In the genomic region with DNA sequence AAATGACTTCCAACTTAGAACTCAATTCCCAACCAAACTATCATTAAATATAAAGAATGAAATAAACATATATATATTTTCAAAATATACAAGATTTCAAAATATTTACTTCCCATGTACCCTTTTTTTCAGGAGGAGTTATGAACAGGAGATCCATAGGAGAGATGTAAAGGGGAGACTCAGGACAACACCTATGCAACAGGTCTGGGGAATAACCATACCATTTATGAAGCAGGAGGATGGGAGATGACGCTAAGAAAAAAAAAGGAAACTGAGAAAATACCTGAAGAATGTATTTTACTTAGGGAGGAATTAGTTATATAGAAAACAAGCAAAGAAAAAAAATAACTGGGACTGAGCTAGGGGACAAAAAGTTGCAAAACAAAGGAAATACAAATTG, we compare ENCODE assay signal across 25 cellular contexts. TPM values are rescaled to one million over a fixed set of nuclear protein-coding genes. Genes with fewer than 3 reads are reported as not detected.
A peak's percentile ranks its signal among the peaks of the same experiment; 100 is the strongest.
DNase-seq lines count a peak whose midpoint lies in the region; ATAC-seq lines count a peak whose summit lies in the region.
"Had no signal": no experiment of that assay in that cellular context is flagged by ENCODE, and none has a peak within 500 bp of the region (broad histone marks: within the 10 kb centered on the region; RNA-seq: fewer than 3 reads in every experiment).

No MANE protein-coding gene starts in this region.

- peaks cover 60% of the 10 kb centered on the region for H3K36me3 Mint-ChIP-seq in CD4-positive, CD25-positive, alpha-beta regulatory T cell
- peaks cover 11 to 79% (median 31%) of the 10 kb centered on the region in 3 donors for H3K36me3 Mint-ChIP-seq in CD8-positive, alpha-beta memory T cell
- peaks cover 47% of the 10 kb centered on the region for H3K36me3 Mint-ChIP-seq in central memory CD8-positive, alpha-beta T cell (ENCODE audit: insufficient read depth)
- H3K36me3 Mint-ChIP-seq in naive thymus-derived CD8-positive, alpha-beta T cell = peaks cover 23 to 85% (median 48%) of the 10 kb centered on the region in 3 donors
- peaks cover 36% of the 10 kb centered on the region for H3K36me3 Mint-ChIP-seq in natural killer cell treated with Interleukin-12 subunit alpha and Interleukin-12 subunit beta and Interleukin-15 and Interleukin-18, amount 100 ng/mL, for 72 hours

- CTCF ChIA-PET in CD8-positive, alpha-beta memory T cell (lab: Charles Lee) = no interaction called here

- H3K9me3 ChIP-seq in CD4-positive, CD25-positive, alpha-beta regulatory T cell (ENCODE audit: control insufficient read depth in 2 of 2, low read length in 2 of 2) = no peaks in the 10 kb centered on the region
- no peaks in the 10 kb centered on the region for H3K9me3 ChIP-seq in CD8-positive, alpha-beta memory T cell (ENCODE audit: low read length)
- H3K9me3 ChIP-seq: A549; BE2C; BLaER1 treated with 17β-estradiol and CSF1 and Interleukin-3, amounts not matched to agents 10 nM and 100 nM had no signal

- H3K4me3 ChIP-seq in CD4-positive, CD25-positive, alpha-beta regulatory T cell (ENCODE audit: low read depth, low read length) = no peak overlapping the region
- H3K4me3 ChIP-seq in CD8-positive, alpha-beta memory T cell (ENCODE audit: low read length) = no peak overlapping the region
- H3K4me3 ChIP-seq: A549; BLaER1 treated with 17β-estradiol and CSF1 and Interleukin-3, amounts not matched to agents 10 nM and 100 nM; GM12878; GM23248 had no signal

- POLR2A ChIA-PET in CD8-positive, alpha-beta memory T cell (lab: Charles Lee) = no interaction called here
- POLR2A ChIA-PET in naive thymus-derived CD8-positive, alpha-beta T cell (lab: Charles Lee) = interaction anchor here (0.6 kb wide), 1 partner anchor 1389 kb away, joined by 3 read pairs; no protein-coding TSS in a partner anchor

- no peak for ATAC-seq in CD4-positive, CD25-positive, alpha-beta regulatory T cell (ENCODE audit: low read depth in 2 of 2)
- ATAC-seq in central memory CD8-positive, alpha-beta T cell (replicated peaks; ENCODE audit: extremely low read depth, poor library complexity, severe bottlenecking) = no peak
- ATAC-seq in naive thymus-derived CD8-positive, alpha-beta T cell = no peak
- ATAC-seq in natural killer cell treated with Interleukin-12 subunit alpha and Interleukin-12 subunit beta and Interleukin-15 and Interleukin-18, amount 100 ng/mL, for 72 hours = no peak
- ATAC-seq in HG03571 (IDR thresholded peaks at IDR 0.05; ENCODE audit: unreplicated experiment) = no peak
- ATAC-seq: A549; CD8-positive, alpha-beta T cell; GM12878; HCT116 had no signal

- no peak overlapping the region for H3K27ac ChIP-seq in CD4-positive, CD25-positive, alpha-beta regulatory T cell (ENCODE audit: insufficient read depth, low read length, poor library complexity, severe bottlenecking)
- no peak overlapping the region for H3K27ac ChIP-seq in CD8-positive, alpha-beta memory T cell (ENCODE audit: low read depth, low read length)
- H3K27ac ChIP-seq: A549; BLaER1 treated with 17β-estradiol and CSF1 and Interleukin-3, amounts not matched to agents 10 nM and 100 nM; GM23248 had no signal

- H3K27me3 Mint-ChIP-seq in CD4-positive, CD25-positive, alpha-beta regulatory T cell = no peaks in the 10 kb centered on the region
- no peaks in the 10 kb centered on the region for H3K27me3 Mint-ChIP-seq in CD8-positive, alpha-beta memory T cell
- no peaks in the 10 kb centered on the region for H3K27me3 Mint-ChIP-seq in central memory CD8-positive, alpha-beta T cell
- H3K27me3 Mint-ChIP-seq in naive thymus-derived CD8-positive, alpha-beta T cell = no peaks in the 10 kb centered on the region
- H3K27me3 Mint-ChIP-seq in natural killer cell treated with Interleukin-12 subunit alpha and Interleukin-12 subunit beta and Interleukin-15 and Interleukin-18, amount 100 ng/mL, for 72 hours = no peaks in the 10 kb centered on the region

- H3K9me3 Mint-ChIP-seq in CD4-positive, CD25-positive, alpha-beta regulatory T cell = peaks cover 0 to 1% (median 0%) of the 10 kb centered on the region in 7 donors
- H3K9me3 Mint-ChIP-seq in CD8-positive, alpha-beta memory T cell = no peaks in the 10 kb centered on the region
- no peaks in the 10 kb centered on the region for H3K9me3 Mint-ChIP-seq in central memory CD8-positive, alpha-beta T cell
- H3K9me3 Mint-ChIP-seq in naive thymus-derived CD8-positive, alpha-beta T cell = no peaks in the 10 kb centered on the region
- H3K9me3 Mint-ChIP-seq in natural killer cell treated with Interleukin-12 subunit alpha and Interleukin-12 subunit beta and Interleukin-15 and Interleukin-18, amount 100 ng/mL, for 72 hours = no peaks in the 10 kb centered on the region
- H3K9me3 Mint-ChIP-seq: CD14-positive monocyte; CD8-positive, alpha-beta T cell; H9; HFFc6 had no signal

- H3K27ac Mint-ChIP-seq in CD4-positive, CD25-positive, alpha-beta regulatory T cell = peak overlapping the region in 2 of 3 donors; percentile 9 to 34
- H3K27ac Mint-ChIP-seq in CD8-positive, alpha-beta memory T cell = peak overlapping the region in 6 of 8 donors; percentile 5 to 74 (median 53)
- peak overlapping the region; percentile 17 for H3K27ac Mint-ChIP-seq in central memory CD8-positive, alpha-beta T cell (ENCODE audit: low read depth)
- H3K27ac Mint-ChIP-seq in naive thymus-derived CD8-positive, alpha-beta T cell = peak overlapping the region in 7 of 10 donors; percentile 3 to 85 (median 56)
- no peak overlapping the region for H3K27ac Mint-ChIP-seq in natural killer cell treated with Interleukin-12 subunit alpha and Interleukin-12 subunit beta and Interleukin-15 and Interleukin-18, amount 100 ng/mL, for 72 hours
- H3K27ac Mint-ChIP-seq: H9, HFFc6 had no signal

- H3K36me3 ChIP-seq in CD4-positive, CD25-positive, alpha-beta regulatory T cell (ENCODE audit: control insufficient read depth, insufficient read depth, low read length) = peaks cover 44% of the 10 kb centered on the region
- peaks cover 33% of the 10 kb centered on the region for H3K36me3 ChIP-seq in CD8-positive, alpha-beta memory T cell (ENCODE audit: insufficient read depth, low read length)

- peaks cover 22 to 62% (median 43%) of the 10 kb centered on the region in 4 donors for H3K4me1 Mint-ChIP-seq in CD4-positive, CD25-positive, alpha-beta regulatory T cell
- peaks cover 30 to 42% (median 35%) of the 10 kb centered on the region in 3 donors for H3K4me1 Mint-ChIP-seq in CD8-positive, alpha-beta memory T cell
- peaks cover 42% of the 10 kb centered on the region for H3K4me1 Mint-ChIP-seq in central memory CD8-positive, alpha-beta T cell
- peaks cover 10 to 40% (median 38%) of the 10 kb centered on the region in 4 donors for H3K4me1 Mint-ChIP-seq in naive thymus-derived CD8-positive, alpha-beta T cell
- H3K4me1 Mint-ChIP-seq in natural killer cell treated with Interleukin-12 subunit alpha and Interleukin-12 subunit beta and Interleukin-15 and Interleukin-18, amount 100 ng/mL, for 72 hours (ENCODE audit: low read depth in 2 of 2) = peaks cover 11 to 18% of the 10 kb centered on the region in 2 donors
- H3K4me1 Mint-ChIP-seq: CD14-positive monocyte had no signal

- DNase-seq in CD4-positive, CD25-positive, alpha-beta regulatory T cell = no peak
- DNase-seq in CD8-positive, alpha-beta memory T cell = no peak
- DNase-seq in central memory CD8-positive, alpha-beta T cell (ENCODE audit: low spot score in 2 of 2) = no peak
- no peak for DNase-seq in naive thymus-derived CD8-positive, alpha-beta T cell
- DNase-seq in central memory CD4-positive, alpha-beta T cell = no peak
- no peak for DNase-seq in NCI-H2029 (lab: John Stamatoyannopoulos, UW)
- DNase-seq in natural killer cell treated with Interleukin-12 subunit alpha and Interleukin-12 subunit beta and Interleukin-15 and Interleukin-18, amount 100 ng/mL, for 72 hours (ENCODE audit: low spot score) = no peak
- DNase-seq: 8988T; ACHN; AML-193; BE2C; CD8-positive, alpha-beta T cell; DMS 273 treated with DMSO at 0.1 percent for 48 hours; DMS79; EL; GDM1; GM23248; H9; HFFc6 had no signal

- H3K4me1 ChIP-seq in CD4-positive, CD25-positive, alpha-beta regulatory T cell (ENCODE audit: control insufficient read depth, insufficient read depth, low read length, poor library complexity, severe bottlenecking) = peaks cover 19% of the 10 kb centered on the region
- H3K4me1 ChIP-seq in CD8-positive, alpha-beta memory T cell (ENCODE audit: insufficient read depth, low read length) = peaks cover 17% of the 10 kb centered on the region
- H3K4me1 ChIP-seq: A549 had no signal

- H3K4me3 Mint-ChIP-seq in CD4-positive, CD25-positive, alpha-beta regulatory T cell = no peak overlapping the region
- H3K4me3 Mint-ChIP-seq in CD8-positive, alpha-beta memory T cell = peak overlapping the region in 1 of 7 donors; percentile 20
- H3K4me3 Mint-ChIP-seq in central memory CD8-positive, alpha-beta T cell = no peak overlapping the region
- no peak overlapping the region for H3K4me3 Mint-ChIP-seq in naive thymus-derived CD8-positive, alpha-beta T cell
- no peak overlapping the region for H3K4me3 Mint-ChIP-seq in natural killer cell treated with Interleukin-12 subunit alpha and Interleukin-12 subunit beta and Interleukin-15 and Interleukin-18, amount 100 ng/mL, for 72 hours
- H3K4me3 Mint-ChIP-seq: CD14-positive monocyte; CD8-positive, alpha-beta T cell; H9; HFFc6 had no signal

- no peaks in the 10 kb centered on the region for H3K27me3 ChIP-seq in CD4-positive, CD25-positive, alpha-beta regulatory T cell (ENCODE audit: control insufficient read depth, insufficient read depth, low read length)
- no peaks in the 10 kb centered on the region for H3K27me3 ChIP-seq in CD8-positive, alpha-beta memory T cell (ENCODE audit: insufficient read depth, low read length, poor library complexity, severe bottlenecking)
- H3K27me3 ChIP-seq: BE2C; BLaER1 treated with 17β-estradiol and CSF1 and Interleukin-3, amounts not matched to agents 10 nM and 100 nM had no signal

RNA-seq across cellular contexts. Expression of gene INTS14, which starts 23.8 kb away (rescaled TPM):
- 22.7 TPM for total RNA-seq in CD4-positive, CD25-positive, alpha-beta regulatory T cell
- polyA plus RNA-seq in CD4-positive, CD25-positive, alpha-beta regulatory T cell = 10 to 100 TPM; 28.2 to 40.6 (median 33.2) TPM
- 10 to 100 TPM; 62.0 to 64.7 TPM for total RNA-seq in CD8-positive, alpha-beta memory T cell
- polyA plus RNA-seq in CD8-positive, alpha-beta memory T cell = 29.9 TPM
- total RNA-seq in naive thymus-derived CD8-positive, alpha-beta T cell = 10 to 100 TPM; 48.8 to 53.2 TPM
- 10 to 100 TPM; 20.4 to 30.3 (median 24.0) TPM for polyA plus RNA-seq in naive thymus-derived CD8-positive, alpha-beta T cell
- total RNA-seq in natural killer cell treated with Interleukin-12 subunit alpha and Interleukin-12 subunit beta and Interleukin-15 and Interleukin-18, amount 100 ng/mL, for 72 hours = 10 to 100 TPM; 51.1 to 51.3 TPM

RNA-seq across cellular contexts. Expression of gene SLC24A1, which starts 34.6 kb away (rescaled TPM):
- total RNA-seq in CD4-positive, CD25-positive, alpha-beta regulatory T cell = 5.2 TPM
- polyA plus RNA-seq in CD4-positive, CD25-positive, alpha-beta regulatory T cell = 1 to 10 TPM; 1.5 to 3.8 (median 2.0) TPM
- total RNA-seq in CD8-positive, alpha-beta memory T cell = 1 to 10 TPM; 4.2 to 4.3 TPM
- polyA plus RNA-seq in CD8-positive, alpha-beta memory T cell = 3.8 TPM
- 1 to 10 TPM; 5.0 to 6.6 TPM for total RNA-seq in naive thymus-derived CD8-positive, alpha-beta T cell
- 1 to 10 TPM in 2 of 3 donors, under 1 TPM in 1; 0.93 to 2.4 (median 1.7) TPM for polyA plus RNA-seq in naive thymus-derived CD8-positive, alpha-beta T cell
- 1 to 10 TPM; 2.9 to 6.6 TPM for total RNA-seq in natural killer cell treated with Interleukin-12 subunit alpha and Interleukin-12 subunit beta and Interleukin-15 and Interleukin-18, amount 100 ng/mL, for 72 hours

RNA-seq across cellular contexts. Expression of gene HACD3, which starts 56.8 kb away (rescaled TPM):
- 16.5 TPM for total RNA-seq in CD4-positive, CD25-positive, alpha-beta regulatory T cell
- 10 to 100 TPM; 32.7 to 43.8 (median 36.7) TPM for polyA plus RNA-seq in CD4-positive, CD25-positive, alpha-beta regulatory T cell
- 10 to 100 TPM; 46.1 to 51.4 TPM for total RNA-seq in CD8-positive, alpha-beta memory T cell
- 40.3 TPM for polyA plus RNA-seq in CD8-positive, alpha-beta memory T cell
- total RNA-seq in naive thymus-derived CD8-positive, alpha-beta T cell = 10 to 100 TPM; 22.8 to 25.2 TPM
- polyA plus RNA-seq in naive thymus-derived CD8-positive, alpha-beta T cell = 10 to 100 TPM; 26.1 to 31.6 (median 30.6) TPM
- 10 to 100 TPM; 39.3 to 49.6 TPM for total RNA-seq in natural killer cell treated with Interleukin-12 subunit alpha and Interleukin-12 subunit beta and Interleukin-15 and Interleukin-18, amount 100 ng/mL, for 72 hours

Comparison
In these comparisons a context has a peak if more than half of its experiments do, and no peak if none do; other contexts are left out.
1. H3K27ac Mint-ChIP-seq: peak in CD4-positive, CD25-positive, alpha-beta regulatory T cell (2 of 3), CD8-positive, alpha-beta memory T cell (6 of 8), central memory CD8-positive, alpha-beta T cell (single experiment) and naive thymus-derived CD8-positive, alpha-beta T cell (7 of 10); none in natural killer cell treated with Interleukin-12 subunit alpha and Interleukin-12 subunit beta and Interleukin-15 and Interleukin-18, amount 100 ng/mL, for 72 hours (0 of 2).